Comparison of ENCODE assay signal across 8 cellular contexts in the genomic region with DNA sequence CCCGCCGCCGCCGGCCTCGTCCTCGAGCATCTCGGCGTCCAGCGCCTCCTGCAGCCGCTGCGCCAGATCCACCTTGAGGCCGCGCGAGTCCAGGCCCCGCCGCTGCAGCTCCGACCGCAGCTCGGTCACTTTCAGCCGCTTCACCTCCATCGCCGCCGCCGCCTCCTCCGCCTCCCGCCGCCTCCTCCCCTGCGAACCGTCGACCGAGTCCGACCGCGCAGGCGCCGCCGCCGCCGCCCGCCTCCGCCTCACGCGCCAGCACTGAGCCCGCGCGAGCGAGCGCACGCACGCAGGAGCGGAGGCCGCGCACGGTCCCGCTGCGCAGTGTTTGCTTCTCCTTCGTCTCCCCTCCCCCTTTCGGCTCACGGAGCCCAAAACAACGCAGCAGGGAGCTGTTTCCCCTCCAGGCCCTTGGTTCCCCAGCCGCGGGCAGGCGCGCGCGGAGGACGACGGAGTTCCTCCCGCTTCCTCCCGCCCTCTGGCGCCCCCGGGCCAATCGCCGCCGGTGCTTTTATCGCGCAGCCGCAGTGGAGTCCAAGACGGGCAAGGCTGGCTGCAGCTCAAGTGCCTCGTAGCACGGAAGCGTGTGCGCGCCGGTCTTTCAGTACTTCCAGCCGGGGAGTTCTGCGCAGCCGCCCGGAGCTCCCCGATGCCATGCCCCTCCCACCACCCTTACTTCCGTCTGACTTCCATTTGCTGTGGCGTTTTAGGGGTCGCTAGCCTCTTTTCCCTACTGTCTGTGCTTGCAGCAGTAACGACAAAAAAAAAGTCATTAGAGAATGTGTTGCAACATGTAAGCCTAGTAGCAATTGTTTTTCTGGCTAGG. TPM values are rescaled to one million over a fixed set of nuclear protein-coding genes. Genes with fewer than 3 reads are reported as not detected.
A peak's percentile ranks its signal among the peaks of the same experiment; 100 is the strongest.
DNase-seq lines count a peak whose midpoint lies in the region; ATAC-seq and TF ChIP-seq lines count a peak whose summit lies in the region.

A gene (minus strand): TSS at position 451 of the 826 bp plus-strand sequence. CDS start 301 bp downstream, at position 150.

- H3K4me3 ChIP-seq in AG04449 (ENCODE audit: low read depth, low read length), result peak within 1 kb of the TSS; percentile 96
- peak within 1 kb of the TSS; percentile 92 for H3K4me3 ChIP-seq in WERI-Rb-1 (ENCODE audit: low read depth, low read length)
- peak within 1 kb of the TSS; percentile 89 to 96 (median 90) for H3K4me3 ChIP-seq in mammary epithelial cell (replicated peaks in 1 of 3; ENCODE audit: insufficient read depth in 1 of 3, low read depth in 2 of 3, low read length in 3 of 3)

- dilution Hi-C loops in mammary epithelial cell (cut with HindIII; ENCODE audit: low sequenced_read_pairs), result no loop called here

- POLR2A ChIA-PET in AG04449 (lab: Yijun Ruan, JAX), result interaction anchor here (0.5 to 2.5 kb wide), 19 partner anchors 10 to 1008 kb away, joined by 3 to 24 read pairs (median 4); a partner anchor contains a TSS

- H4K20me1 ChIP-seq in mammary epithelial cell (ENCODE audit: insufficient read depth, low read length), result no peaks in the 10 kb centered on the region

- H3K4me1 ChIP-seq in mammary epithelial cell (ENCODE audit: insufficient read depth, low read length), result peaks cover 4% of the 10 kb centered on the region

- TF ChIP-seq CTCF in AG04449 (IDR thresholded peaks at IDR 0.05; ENCODE audit: insufficient read depth, low read length, missing control alignments) (peak; percentile 4), WERI-Rb-1 (IDR thresholded peaks at IDR 0.05; ENCODE audit: low read depth, low read length) (0 out of 2 replicates have a peak, but pooled peaks have one; percentile 2), mammary epithelial cell (conservative IDR thresholded peaks at IDR 0.05 in 1 of 2, IDR thresholded peaks at IDR 0.05 in 1 of 2; ENCODE audit: extremely low read depth in 1 of 2, insufficient read depth in 1 of 2, low read depth in 1 of 2, low read length in 2 of 2) (no peak)

- no peaks in the 10 kb centered on the region for H3K9me3 ChIP-seq in WERI-Rb-1 (ENCODE audit: severe bottlenecking)
- H3K9me3 ChIP-seq in mammary epithelial cell (replicated peaks; ENCODE audit: insufficient read depth, low read length), result no peaks in the 10 kb centered on the region

- DNase-seq in AG04449 (ENCODE audit: low read depth, low spot score) (peak; percentile 92), NCI-H2227 (lab: John Stamatoyannopoulos, UW; ENCODE audit: unreplicated experiment) (peak; percentile 99), WERI-Rb-1 (peak; percentile 98), mammary epithelial cell (peak; percentile 99), iPS-NIHi7 (ENCODE audit: extremely low spot score) (peak; percentile 95), smooth muscle cell of the brain vasculature (ENCODE audit: low read depth, low spot score) (peak; percentile 98)

- H3K4me2 ChIP-seq in mammary epithelial cell (ENCODE audit: insufficient read depth, low read depth, low read length), result peak within 1 kb of the TSS; percentile 93

- peak within 1 kb of the TSS; percentile 92 for H3K9ac ChIP-seq in mammary epithelial cell (ENCODE audit: insufficient read depth, low read length)

- H2AFZ ChIP-seq in mammary epithelial cell (ENCODE audit: low read depth, low read length), result peak within 1 kb of the TSS; percentile 94

- intact Hi-C loops in mammary epithelial cell (cut with micrococcal nuclease), result loop anchor here (2.0 kb wide), 3 partner anchors 18 to 114 kb away; no protein-coding TSS in a partner anchor

- 3% methylated on average over 29 of the region's 94 CpGs for WGBS in mammary epithelial cell (ENCODE audit: low coverage, missing lambda C conversion rate)

- BruUV-seq in mammary epithelial cell (replicated peaks; lab: Mats Ljungman, UMichigan), result TSS peak; percentile 38

- ATAC-seq in GM18873 (IDR thresholded peaks at IDR 0.05; ENCODE audit: low FRiP score, unreplicated experiment) (peak; percentile 63), HG03139 (IDR thresholded peaks at IDR 0.05; ENCODE audit: unreplicated experiment) (peak; percentile 69)

- H3K36me3 ChIP-seq in WERI-Rb-1, result peaks cover 62% of the 10 kb centered on the region
- H3K36me3 ChIP-seq in mammary epithelial cell (ENCODE audit: insufficient read depth, low read length), result peaks cover 14% of the 10 kb centered on the region

- H3K79me2 ChIP-seq in mammary epithelial cell (ENCODE audit: insufficient read depth, low read length), result peaks cover 83% of the 10 kb centered on the region

- H3K27ac ChIP-seq in WERI-Rb-1, result peak within 1 kb of the TSS; percentile 99
- H3K27ac ChIP-seq in mammary epithelial cell (ENCODE audit: insufficient read depth, low read depth, low read length), result peak within 1 kb of the TSS; percentile 82

- in situ Hi-C loops in mammary epithelial cell (cut with MboI; ENCODE audit: low sequenced_read_pairs in 2 of 2), result no loop called here

- H3K27me3 ChIP-seq in WERI-Rb-1 (ENCODE audit: insufficient read depth, low read depth, severe bottlenecking), result no peaks in the 10 kb centered on the region
- H3K27me3 ChIP-seq in mammary epithelial cell (ENCODE audit: insufficient read depth, low read length), result no peaks in the 10 kb centered on the region

- CTCF ChIA-PET in AG04449 (lab: Yijun Ruan, JAX) (interaction anchor here (0.7 to 1.7 kb wide), 5 partner anchors 10 to 336 kb away, joined by 3 to 6 read pairs (median 3); no protein-coding TSS in a partner anchor), mammary epithelial cell (lab: Charles Lee; ENCODE audit: low non-redundant PET) (no interaction called here)

RNA-seq across cellular contexts. Expression of the gene that starts here (rescaled TPM):
- total RNA-seq in mammary epithelial cell, result 10 to 100 TPM in 1 of 2 donors, 1 to 10 TPM in 1; 7.7 to 50.4 TPM
- polyA plus RNA-seq in mammary epithelial cell, result 13.7 TPM
- polyA minus RNA-seq in mammary epithelial cell, result 41.4 TPM

Comparison
In these comparisons a context has a peak if more than half of its experiments do, and no peak if none do; other contexts are left out.
1. Peak in every context shown above with its lines: DNase-seq, ATAC-seq, H3K4me3 ChIP-seq and H3K27ac ChIP-seq.
2. CTCF ChIP-seq: peak in AG04449 (single experiment) and WERI-Rb-1 (single experiment); none in mammary epithelial cell (0 of 2).